ENCODE assay signal across 1 cellular context in the genomic region with DNA sequence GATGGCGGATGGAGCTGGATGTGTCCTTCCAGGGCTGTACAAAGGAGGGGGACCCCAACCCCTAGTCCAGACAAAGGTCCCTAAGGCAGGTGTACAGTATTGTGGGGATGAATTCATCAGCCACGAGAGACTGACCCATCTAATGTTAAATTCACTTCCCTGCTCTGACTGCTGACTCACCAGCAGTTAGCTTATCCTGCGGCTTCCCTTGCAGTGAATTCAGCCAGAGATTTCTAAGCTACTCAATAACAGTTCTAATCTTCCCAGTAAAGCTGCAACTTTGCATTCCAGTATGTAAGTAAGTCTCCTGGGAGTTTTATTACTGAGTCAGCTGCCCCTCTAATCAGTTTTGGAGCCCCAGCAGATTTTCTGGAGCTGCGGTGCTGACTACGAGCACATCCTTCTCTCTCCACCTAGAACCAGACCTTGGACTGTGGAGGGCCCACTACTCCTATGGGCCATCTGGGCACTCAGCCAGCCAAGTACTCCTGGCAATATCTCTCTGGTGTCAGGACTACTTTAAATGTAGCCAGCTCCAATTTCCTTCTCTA.
TF ChIP-seq lines count a peak whose summit lies in the region.

No MANE protein-coding gene starts in this region.

TF ChIP-seq in HEK293, 187 proteins besides CTCF, POLR2A, EP300 and RAD21 (continued from another document and continues in another):
- 0 out of 2 replicates have a peak, but pooled peaks have one; percentile 38 for TF ChIP-seq PRDM10 (tag by site-specific recombination; IDR thresholded peaks at IDR 0.05)
- TF ChIP-seq SCRT2 (tag by site-specific recombination; IDR thresholded peaks at IDR 0.05) = no peak
- TF ChIP-seq ZNF664 (tag by site-specific recombination; IDR thresholded peaks at IDR 0.05) = no peak
- TF ChIP-seq GLIS1 (tag by site-specific recombination; IDR thresholded peaks at IDR 0.05) = peak; percentile 16; the same call in 1 of the 2 replicates
- TF ChIP-seq SCRT1 (tag by site-specific recombination; IDR thresholded peaks at IDR 0.05; ENCODE audit: borderline replicate concordance) = no peak
- no peak for TF ChIP-seq ZNF311 (tag by site-specific recombination; IDR thresholded peaks at IDR 0.05; ENCODE audit: borderline replicate concordance)
- no peak for TF ChIP-seq ZNF416 (tag by site-specific recombination; IDR thresholded peaks at IDR 0.05)
- TF ChIP-seq ZNF747 (tag by site-specific recombination; IDR thresholded peaks at IDR 0.05) = no peak
- no peak for TF ChIP-seq ZNF837 (tag by site-specific recombination; IDR thresholded peaks at IDR 0.05)
- TF ChIP-seq ZNF121 (tag by site-specific recombination; IDR thresholded peaks at IDR 0.05) = no peak
- no peak for TF ChIP-seq FEZF1 (tag by site-specific recombination; IDR thresholded peaks at IDR 0.05)
- peak; percentile 51; the same call in 1 of the 2 replicates for TF ChIP-seq ZNF184 (tag by site-specific recombination; IDR thresholded peaks at IDR 0.05)
- peak; percentile 86 for TF ChIP-seq OSR2 (tag by site-specific recombination; IDR thresholded peaks at IDR 0.05)
- no peak for TF ChIP-seq ZNF530 (tag by site-specific recombination; IDR thresholded peaks at IDR 0.05; ENCODE audit: low read depth)
- no peak for TF ChIP-seq ZNF48 (tag by site-specific recombination; IDR thresholded peaks at IDR 0.05)
- TF ChIP-seq, protein P1, sequence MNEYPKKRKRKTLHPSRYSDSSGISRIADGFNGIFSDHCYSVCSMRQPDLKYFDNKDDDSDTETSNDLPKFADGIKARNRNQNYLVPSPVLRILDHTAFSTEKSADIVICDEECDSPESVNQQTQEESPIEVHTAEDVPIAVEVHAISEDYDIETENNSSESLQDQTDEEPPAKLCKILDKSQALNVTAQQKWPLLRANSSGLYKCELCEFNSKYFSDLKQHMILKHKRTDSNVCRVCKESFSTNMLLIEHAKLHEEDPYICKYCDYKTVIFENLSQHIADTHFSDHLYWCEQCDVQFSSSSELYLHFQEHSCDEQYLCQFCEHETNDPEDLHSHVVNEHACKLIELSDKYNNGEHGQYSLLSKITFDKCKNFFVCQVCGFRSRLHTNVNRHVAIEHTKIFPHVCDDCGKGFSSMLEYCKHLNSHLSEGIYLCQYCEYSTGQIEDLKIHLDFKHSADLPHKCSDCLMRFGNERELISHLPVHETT (tag by site-specific recombination; IDR thresholded peaks at IDR 0.05) = no peak
- no peak for TF ChIP-seq ZNF677 (tag by site-specific recombination; IDR thresholded peaks at IDR 0.05)
- no peak for TF ChIP-seq HOXA7 (CRISPR knock-in tag; IDR thresholded peaks at IDR 0.05; ENCODE audit: borderline replicate concordance)
- no peak for TF ChIP-seq ZNF518A (tag by site-specific recombination; conservative IDR thresholded peaks at IDR 0.05; ENCODE audit: low read depth)
- TF ChIP-seq ZNF211 (tag by site-specific recombination; IDR thresholded peaks at IDR 0.05; ENCODE audit: low read depth) = no peak
- TF ChIP-seq, protein P2, sequence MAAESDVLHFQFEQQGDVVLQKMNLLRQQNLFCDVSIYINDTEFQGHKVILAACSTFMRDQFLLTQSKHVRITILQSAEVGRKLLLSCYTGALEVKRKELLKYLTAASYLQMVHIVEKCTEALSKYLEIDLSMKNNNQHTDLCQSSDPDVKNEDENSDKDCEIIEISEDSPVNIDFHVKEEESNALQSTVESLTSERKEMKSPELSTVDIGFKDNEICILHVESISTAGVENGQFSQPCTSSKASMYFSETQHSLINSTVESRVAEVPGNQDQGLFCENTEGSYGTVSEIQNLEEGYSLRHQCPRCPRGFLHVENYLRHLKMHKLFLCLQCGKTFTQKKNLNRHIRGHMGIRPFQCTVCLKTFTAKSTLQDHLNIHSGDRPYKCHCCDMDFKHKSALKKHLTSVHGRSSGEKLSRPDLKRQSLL (tag by site-specific recombination; IDR thresholded peaks at IDR 0.05) = peak; percentile 85; the same call in 1 of the 2 replicates
- no peak for TF ChIP-seq ZNF473 (tag by site-specific recombination; IDR thresholded peaks at IDR 0.05)
- TF ChIP-seq, protein P3, sequence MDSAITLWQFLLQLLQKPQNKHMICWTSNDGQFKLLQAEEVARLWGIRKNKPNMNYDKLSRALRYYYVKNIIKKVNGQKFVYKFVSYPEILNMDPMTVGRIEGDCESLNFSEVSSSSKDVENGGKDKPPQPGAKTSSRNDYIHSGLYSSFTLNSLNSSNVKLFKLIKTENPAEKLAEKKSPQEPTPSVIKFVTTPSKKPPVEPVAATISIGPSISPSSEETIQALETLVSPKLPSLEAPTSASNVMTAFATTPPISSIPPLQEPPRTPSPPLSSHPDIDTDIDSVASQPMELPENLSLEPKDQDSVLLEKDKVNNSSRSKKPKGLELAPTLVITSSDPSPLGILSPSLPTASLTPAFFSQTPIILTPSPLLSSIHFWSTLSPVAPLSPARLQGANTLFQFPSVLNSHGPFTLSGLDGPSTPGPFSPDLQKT (IDR thresholded peaks at IDR 0.05; ENCODE audit: borderline replicate concordance, low read depth, low read length) = no peak
- TF ChIP-seq YY2 (tag by site-specific recombination; IDR thresholded peaks at IDR 0.05) = no peak
- TF ChIP-seq KLF9 (tag by site-specific recombination; IDR thresholded peaks at IDR 0.05; ENCODE audit: low read depth) = no peak
- TF ChIP-seq ZSCAN5A (tag by site-specific recombination; IDR thresholded peaks at IDR 0.05) = no peak
- no peak for TF ChIP-seq ZNF426 (tag by site-specific recombination; IDR thresholded peaks at IDR 0.05)
- peak; percentile 81 for TF ChIP-seq ZEB2 (tag by site-specific recombination; IDR thresholded peaks at IDR 0.05)
- TF ChIP-seq ZNF175 (tag by site-specific recombination; IDR thresholded peaks at IDR 0.05) = no peak
- no peak for TF ChIP-seq HOXC10 (CRISPR knock-in tag; IDR thresholded peaks at IDR 0.05)
- TF ChIP-seq ZNF624 (tag by site-specific recombination; IDR thresholded peaks at IDR 0.05) = no peak
- no peak for TF ChIP-seq AEBP2 (tag by site-specific recombination; IDR thresholded peaks at IDR 0.05; ENCODE audit: borderline replicate concordance)
- no peak for TF ChIP-seq ZNF274 (IDR thresholded peaks at IDR 0.05; ENCODE audit: low read length)
- no peak for TF ChIP-seq ZNF274 (tag by site-specific recombination; IDR thresholded peaks at IDR 0.05; ENCODE audit: borderline replicate concordance)
- no peak for TF ChIP-seq SALL2 (tag by site-specific recombination; IDR thresholded peaks at IDR 0.05; ENCODE audit: borderline replicate concordance)
- TF ChIP-seq ZNF335 (tag by site-specific recombination; conservative IDR thresholded peaks at IDR 0.05) = no peak
- TF ChIP-seq ZSCAN30 (tag by site-specific recombination; IDR thresholded peaks at IDR 0.05) = peak; percentile 56; the same call in 1 of the 2 replicates
- no peak for TF ChIP-seq ZFP37 (tag by site-specific recombination; IDR thresholded peaks at IDR 0.05)
- TF ChIP-seq ZBTB7A (tag by site-specific recombination; IDR thresholded peaks at IDR 0.05; ENCODE audit: low read depth) = no peak
